Comparison of ENCODE assay signal across 20 cellular contexts in the genomic region with DNA sequence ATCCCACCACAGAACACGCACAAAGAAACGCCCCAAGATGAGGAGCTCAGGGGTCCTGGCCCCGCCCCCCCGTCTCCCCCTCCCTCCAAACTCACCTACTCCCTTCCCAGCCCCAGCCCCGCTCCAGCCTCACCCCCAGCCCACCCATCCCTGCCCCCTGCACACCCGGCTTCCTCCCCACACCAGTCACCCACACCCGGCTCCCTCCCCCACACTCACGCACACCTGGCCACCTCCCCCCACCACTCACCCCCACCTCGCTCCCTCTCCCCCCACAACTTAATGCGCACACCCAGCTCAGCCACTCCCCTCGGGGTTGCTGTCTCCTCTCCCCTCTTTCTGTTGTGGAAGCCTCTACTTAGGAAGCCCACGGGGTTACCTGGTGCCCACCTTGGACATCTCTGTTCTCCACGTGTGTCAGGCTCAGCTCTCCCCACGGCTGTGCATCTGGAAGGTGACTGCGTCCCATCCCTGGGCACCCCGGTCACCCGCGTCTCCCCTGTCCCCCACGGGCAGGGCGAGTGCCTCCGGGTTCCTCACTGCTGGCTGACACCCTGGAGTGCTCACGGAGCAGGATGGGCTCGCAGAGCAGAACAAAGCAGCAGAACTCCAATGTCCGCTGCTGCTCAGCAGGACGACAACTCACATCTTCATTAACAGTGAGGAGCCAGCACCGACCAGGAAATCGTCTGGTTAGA.
DNase-seq lines count a peak whose midpoint lies in the region; ATAC-seq, FAIRE-seq and TF ChIP-seq lines count a peak whose summit lies in the region.
"Had no signal": no experiment of that assay in that cellular context is flagged by ENCODE, and none has a peak within 500 bp of the region (broad histone marks: within the 10 kb centered on the region; RNA-seq: fewer than 3 reads in every experiment).

No MANE protein-coding gene starts in this region.

- H3K27ac ChIP-seq in H1 (ENCODE audit: low read depth, low read length) = no peak overlapping the region
- no peak overlapping the region for H3K27ac ChIP-seq in effector memory CD4-positive, alpha-beta T cell (ENCODE audit: insufficient read depth, low read length, poor library complexity, severe bottlenecking)
- H3K27ac ChIP-seq: KMS-11 had no signal

- no peak overlapping the region for H3K27ac Mint-ChIP-seq in type B pancreatic cell

- peaks cover 0 to 15% (median 6%) of the 10 kb centered on the region in 4 experiments; a peak in 4 of 7 replicates for H3K4me1 ChIP-seq in H1 (replicated peaks in 1 of 4; ENCODE audit: control insufficient read depth in 3 of 4, insufficient read depth in 4 of 4, low read length in 3 of 4)
- peaks cover 11% of the 10 kb centered on the region for H3K4me1 ChIP-seq in effector memory CD4-positive, alpha-beta T cell (ENCODE audit: control insufficient read depth, insufficient read depth, low read length, poor library complexity, severe bottlenecking)

- no peak overlapping the region; the same call in 1 of the 2 replicates for H2BK15ac ChIP-seq in H1 (ENCODE audit: low read length)

- H3K4me3 Mint-ChIP-seq in type B pancreatic cell = no peak overlapping the region
- H3K4me3 Mint-ChIP-seq: CD4-positive, CD25-positive, alpha-beta regulatory T cell had no signal

- H4K20me1 ChIP-seq in H1 (replicated peaks in 1 of 2; ENCODE audit: control insufficient read depth in 1 of 2, insufficient read depth in 2 of 2, low read length in 2 of 2) = no peaks in the 10 kb centered on the region

- no peak overlapping the region for H3K14ac ChIP-seq in H1 (ENCODE audit: insufficient read length)

- no peak for TF ChIP-seq RAD21 in H1 (IDR thresholded peaks at IDR 0.05 in 1 of 2, conservative IDR thresholded peaks at IDR 0.05 in 1 of 2; ENCODE audit: low read depth in 2 of 2, low read length in 2 of 2)

- H3K9ac ChIP-seq in H1 (replicated peaks in 1 of 4; ENCODE audit: extremely low read depth in 1 of 4, low read depth in 3 of 4, low read length in 3 of 4) = no peak overlapping the region; a peak in 1 of 7 replicates
- H3K9ac ChIP-seq: KMS-11 had no signal

- H3K79me1 ChIP-seq in H1 (ENCODE audit: low read depth, low read length) = no peaks in the 10 kb centered on the region

- no peak overlapping the region for H3K23ac ChIP-seq in H1 (ENCODE audit: insufficient read length)

- H2AFZ ChIP-seq in H1 (ENCODE audit: low read length) = peak overlapping the region; percentile 13; the same call in 1 of the 2 replicates

- H3K27me3 ChIP-seq in H7 (ENCODE audit: control insufficient read depth, insufficient read depth, low read length) (no peaks in the 10 kb centered on the region; the same call in 1 of the 2 replicates), H1 (replicated peaks in 1 of 4; ENCODE audit: control insufficient read depth in 3 of 4, extremely low read depth in 1 of 4, insufficient read depth in 3 of 4, low read length in 3 of 4) (0 out of 7 replicates have a peak, but pooled peaks cover 0 to 2% (median 0%) of the 10 kb centered on the region in 4 experiments)
- H3K27me3 ChIP-seq in effector memory CD4-positive, alpha-beta T cell (replicated peaks; ENCODE audit: control insufficient read depth, insufficient read depth, low read length, poor library complexity, severe bottlenecking) = no peaks in the 10 kb centered on the region

- H3K4me3 ChIP-seq in H7 (ENCODE audit: insufficient read depth, low read depth, low read length) (peak overlapping the region; percentile 23), H1 (ENCODE audit: extremely low read depth in 1 of 4, insufficient read depth in 2 of 4, low read depth in 3 of 4, low read length in 4 of 4) (no peak overlapping the region)
- no peak overlapping the region for H3K4me3 ChIP-seq in effector memory CD4-positive, alpha-beta T cell (ENCODE audit: insufficient read depth, low read depth, low read length, poor library complexity, severe bottlenecking)
- H3K4me3 ChIP-seq: GM12878 had no signal

- peak overlapping the region; percentile 4 for H4K91ac ChIP-seq in H1 (replicated peaks; ENCODE audit: insufficient read length, low read length)

- no peak overlapping the region for H3K56ac ChIP-seq in H1 (replicated peaks; ENCODE audit: insufficient read length, low read depth, low read length)

- H2BK120ac ChIP-seq in H1 (replicated peaks; ENCODE audit: low read depth, low read length) = no peak overlapping the region

- H3K4ac ChIP-seq in H1 (replicated peaks; ENCODE audit: insufficient read length, low read depth, low read length) = no peak overlapping the region

- CTCF ChIA-PET in H1 (lab: Charles Lee; ENCODE audit: partially characterized antibody) = interaction anchor here (0.7 to 1.9 kb wide), 5 partner anchors 11 to 29 kb away, joined by 3 to 6 read pairs (median 4); no protein-coding TSS in a partner anchor

- no peak for ATAC-seq in GM21786 (IDR thresholded peaks at IDR 0.05; ENCODE audit: unreplicated experiment)
- ATAC-seq: GM12878, Right ventricle myocardium inferior had no signal

- no peaks in the 10 kb centered on the region for H3K79me2 ChIP-seq in H1 (ENCODE audit: control insufficient read depth in 1 of 2, insufficient read depth in 2 of 2, low read length in 2 of 2)

- H3K4me1 Mint-ChIP-seq in type B pancreatic cell (ENCODE audit: unreplicated experiment) = no peaks in the 10 kb centered on the region

- WGBS in H1 (ENCODE audit: extremely low coverage in 1 of 2, insufficient coverage in 1 of 2, insufficient read length in 1 of 2, insufficient replicate concordance in 2 of 2, low coverage in 1 of 2, low lambda C conversion rate in 2 of 2, missing lambda C conversion rate in 1 of 2), 2 experiments = 79% methylated on average over 19 of the region's 27 CpGs; no CpG with 5 or more reads in 1 of the 2 experiments

- peak overlapping the region; percentile 76; the same call in 1 of the 2 replicates for H3K18ac ChIP-seq in H1 (ENCODE audit: extremely low read depth, low read length)

- TF ChIP-seq CTCF in H1 (IDR thresholded peaks at IDR 0.05; ENCODE audit: control extremely low read depth in 1 of 3, insufficient read depth in 1 of 3, low read depth in 1 of 3, low read length in 3 of 3) = no peak
- no peak for TF ChIP-seq CTCF in type B pancreatic cell (conservative IDR thresholded peaks at IDR 0.05)

- H3K9me3 ChIP-seq in H1 (ENCODE audit: insufficient read depth in 2 of 2, low read depth in 1 of 2, low read length in 1 of 2) = no peaks in the 10 kb centered on the region
- H3K9me3 ChIP-seq in effector memory CD4-positive, alpha-beta T cell (ENCODE audit: control insufficient read depth, low read length) = no peaks in the 10 kb centered on the region

- H3K36me3 ChIP-seq in H7 (replicated peaks; ENCODE audit: control insufficient read depth, insufficient read depth, low read length) (no peaks in the 10 kb centered on the region), H1 (ENCODE audit: control insufficient read depth in 2 of 4, insufficient read depth in 4 of 4, low read length in 3 of 4) (no peaks in the 10 kb centered on the region)
- H3K36me3 ChIP-seq in effector memory CD4-positive, alpha-beta T cell (ENCODE audit: control insufficient read depth, insufficient read depth, low read length) = no peaks in the 10 kb centered on the region

- H3K9me3 Mint-ChIP-seq in type B pancreatic cell = no peaks in the 10 kb centered on the region
- H3K9me3 Mint-ChIP-seq: CD4-positive, CD25-positive, alpha-beta regulatory T cell had no signal

- POLR2A ChIA-PET in H1 (lab: Charles Lee; ENCODE audit: partially characterized antibody) = interaction anchor here (1.2 kb wide), 1 partner anchor 10 kb away, joined by 3 read pairs; no protein-coding TSS in a partner anchor

- no peak overlapping the region for H4K5ac ChIP-seq in H1 (ENCODE audit: insufficient read length, low read depth, low read length)

- TF ChIP-seq POLR2A in H1 (IDR thresholded peaks at IDR 0.05; ENCODE audit: control extremely low read depth in 1 of 2, low read depth in 2 of 2, low read length in 2 of 2) = no peak

- H3K4me2 ChIP-seq in H1 (ENCODE audit: insufficient read depth in 1 of 2, low read depth in 2 of 2, low read length in 2 of 2) = peak overlapping the region in 1 of 2 experiments; percentile 13; a peak in 1 of 4 replicates
- H3K4me2 ChIP-seq: KMS-11 had no signal

- H2BK20ac ChIP-seq in H1 (ENCODE audit: low read length) = 0 out of 2 replicates have a peak overlapping the region, but pooled peaks have one; percentile 80

- 0 out of 2 replicates have a peak overlapping the region, but pooled peaks have one; percentile 49 for H2BK5ac ChIP-seq in H1 (ENCODE audit: low read depth, low read length)

- no peaks in the 10 kb centered on the region for H3K36me3 Mint-ChIP-seq in type B pancreatic cell
- H3K36me3 Mint-ChIP-seq: CD4-positive, CD25-positive, alpha-beta regulatory T cell had no signal

- peaks cover 15% of the 10 kb centered on the region for H3K27me3 Mint-ChIP-seq in type B pancreatic cell

- peak overlapping the region; percentile 44; the same call in 1 of the 2 replicates for H2BK12ac ChIP-seq in H1 (ENCODE audit: low read depth, low read length)

- no peaks in the 10 kb centered on the region for H3K23me2 ChIP-seq in H1 (ENCODE audit: low read depth, low read length)

- no peak for TF ChIP-seq EP300 in H1 (IDR thresholded peaks at IDR 0.05; ENCODE audit: borderline replicate concordance in 1 of 2, low read depth in 2 of 2, low read length in 2 of 2)

- DNase-seq in H7 = peak; percentile 66
- DNase-seq in NCI-H146 treated with DMSO at 0.1 percent for 48 hours (lab: John Stamatoyannopoulos, UW; ENCODE audit: unreplicated experiment) = peak; percentile 52
- DNase-seq in H1 (ENCODE audit: low read depth in 1 of 2, low spot score in 2 of 2) = peak in 1 of 2 experiments; percentile 41
- peak; percentile 47 for DNase-seq in type B pancreatic cell (ENCODE audit: extremely low spot score, unreplicated experiment)
- DNase-seq in stimulated activated CD4-positive, alpha-beta T cell treated with anti-CD3 and anti-CD28 coated beads, Interleukin-4, amount 100 ng/mL, for 24 hours = no peak
- DNase-seq in effector memory CD4-positive, alpha-beta T cell = no peak
- DNase-seq: CD4-positive, CD25-positive, alpha-beta regulatory T cell; DMS79; HCEC 1CT; NCI-H1092 treated with DMSO at 0.1 percent for 48 hours; NCI-H2029; NCI-H2227 treated with DMSO at 0.1 percent for 48 hours; NCI-H510A; NCI-H82 had no signal

- H2AK5ac ChIP-seq in H1 (ENCODE audit: low read depth, low read length) = no peak overlapping the region

- no peak overlapping the region; the same call in 1 of the 2 replicates for H4K8ac ChIP-seq in H1 (ENCODE audit: extremely low read depth, insufficient read depth, low read length)

- no peak for FAIRE-seq in H1 (lab: Jason Lieb, UNC)
- FAIRE-seq: GM12878, HTR-8/SVneo, RCC 7860 had no signal

TF ChIP-seq in H1, 55 proteins besides CTCF, POLR2A, EP300 and RAD21:
- TF ChIP-seq HDAC6 (IDR thresholded peaks at IDR 0.05; ENCODE audit: low read depth, low read length) = no peak
- no peak for TF ChIP-seq NANOG (IDR thresholded peaks at IDR 0.05; ENCODE audit: insufficient read depth, low read depth, low read length, poor library complexity, severe bottlenecking)

Comparison
In these comparisons a context has a peak if more than half of its experiments do, and no peak if none do; other contexts are left out.
1. DNase-seq: peak in H7 (single experiment), NCI-H146 treated with DMSO at 0.1 percent for 48 hours (single experiment) and type B pancreatic cell (single experiment); none in stimulated activated CD4-positive, alpha-beta T cell treated with anti-CD3 and anti-CD28 coated beads, Interleukin-4, amount 100 ng/mL, for 24 hours (single experiment) and effector memory CD4-positive, alpha-beta T cell (0 of 3).